ENCODE assay signal across 1 cellular context in the genomic region with DNA sequence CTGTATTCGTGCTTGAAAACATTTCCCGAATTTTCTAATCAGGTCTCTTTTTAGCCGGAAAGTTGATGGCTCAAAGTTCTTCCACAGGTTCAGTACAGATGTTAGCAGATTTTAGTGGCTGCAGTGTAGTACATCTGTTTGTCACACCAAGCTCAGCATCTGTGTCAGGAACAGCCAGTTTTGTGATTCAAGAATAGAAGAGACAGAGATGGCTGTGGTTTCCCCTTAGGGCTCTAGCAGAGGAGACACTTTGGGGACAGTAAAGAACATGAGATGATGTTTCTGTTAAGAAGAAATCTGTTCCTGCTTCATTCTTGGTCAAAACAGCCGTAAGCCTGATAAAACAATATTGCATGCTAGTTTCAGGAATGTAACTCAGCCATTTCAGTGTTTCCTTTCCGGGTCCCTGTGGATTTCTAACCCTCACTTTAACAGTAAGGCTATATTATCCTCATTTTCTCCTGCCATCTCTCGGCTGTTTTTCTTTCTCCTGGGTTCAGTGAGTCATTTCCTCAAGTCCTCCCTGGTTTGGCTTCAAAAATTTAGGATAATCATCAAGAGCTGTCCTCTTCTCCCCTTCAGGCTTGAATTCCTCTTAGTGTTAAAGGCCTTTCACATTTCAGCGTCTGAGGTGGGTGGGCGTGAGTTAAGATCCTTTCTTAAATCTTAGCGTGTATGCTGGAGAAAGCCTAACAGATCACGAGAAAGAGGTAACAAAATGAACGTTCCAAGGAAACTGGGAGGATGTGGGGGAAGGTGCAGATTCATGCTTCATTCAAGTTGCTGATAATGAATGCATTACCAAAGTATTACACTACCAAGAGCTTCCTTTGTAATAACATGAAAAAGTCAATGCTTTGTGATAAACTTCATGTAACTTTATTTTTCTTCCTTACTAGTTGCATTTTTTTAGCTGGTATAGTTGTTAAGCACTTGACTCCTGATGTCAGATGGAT.
TF ChIP-seq lines count a peak whose summit lies in the region.

No MANE protein-coding gene starts in this region.

TF ChIP-seq in H1, 55 proteins besides CTCF, POLR2A, EP300 and RAD21:
- TF ChIP-seq BCL11A (IDR thresholded peaks at IDR 0.05; ENCODE audit: low read depth in 2 of 2, low read length in 2 of 2) (no peak), TBP (IDR thresholded peaks at IDR 0.05; ENCODE audit: low read depth, low read length) (no peak), ZNF274 (IDR thresholded peaks at IDR 0.05; ENCODE audit: borderline replicate concordance, extremely low read depth, low read length) (no peak)
- TF ChIP-seq, protein P1, sequence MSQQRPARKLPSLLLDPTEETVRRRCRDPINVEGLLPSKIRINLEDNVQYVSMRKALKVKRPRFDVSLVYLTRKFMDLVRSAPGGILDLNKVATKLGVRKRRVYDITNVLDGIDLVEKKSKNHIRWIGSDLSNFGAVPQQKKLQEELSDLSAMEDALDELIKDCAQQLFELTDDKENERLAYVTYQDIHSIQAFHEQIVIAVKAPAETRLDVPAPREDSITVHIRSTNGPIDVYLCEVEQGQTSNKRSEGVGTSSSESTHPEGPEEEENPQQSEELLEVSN (IDR thresholded peaks at IDR 0.05): no peak
